Comparison of ENCODE assay signal across 9 cellular contexts in the genomic region with DNA sequence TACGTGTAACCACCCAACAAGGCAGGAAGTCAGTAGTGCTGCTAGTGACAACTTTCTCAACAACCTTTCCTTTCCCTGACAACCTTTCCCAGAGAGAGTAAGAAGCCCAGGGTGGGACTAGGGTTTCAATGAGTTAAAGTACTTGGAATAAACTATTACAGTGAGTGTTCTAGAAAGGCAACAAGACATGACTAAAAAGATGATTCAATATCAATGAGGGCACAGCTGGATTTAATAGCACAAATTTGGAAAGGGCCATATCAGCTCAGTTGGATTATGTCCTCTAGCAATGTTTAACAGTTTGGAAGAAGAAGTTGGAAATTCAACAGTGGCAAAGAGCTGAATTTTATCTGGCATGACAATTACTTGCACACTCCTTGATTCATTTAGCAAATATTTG.
"Had no signal": no experiment of that assay in that cellular context is flagged by ENCODE, and none has a peak within 500 bp of the region (broad histone marks: within the 10 kb centered on the region; RNA-seq: fewer than 3 reads in every experiment).

No MANE protein-coding gene starts in this region.

- H3K4me2 ChIP-seq: GM23338 had no signal

- H3K36me3 Mint-ChIP-seq: IgD-negative memory B cell had no signal

- H3K4me3 ChIP-seq: GM23338 had no signal

- H3K27ac Mint-ChIP-seq: GM23338, H9, IgD-negative memory B cell had no signal

- H3K9me3 Mint-ChIP-seq: GM23338, H9 had no signal

- DNase-seq: H9, HCEC 1CT, KBM-7 had no signal

- ATAC-seq: GM23338, HepG2 had no signal

- FAIRE-seq: H1, H54, HepG2 had no signal

- H2AFZ ChIP-seq: GM23338 had no signal

- H3K4me1 Mint-ChIP-seq: GM23338, H9, IgD-negative memory B cell had no signal

- H3K27ac ChIP-seq: HL-60 had no signal

- H3K4me3 Mint-ChIP-seq: GM23338, H9, IgD-negative memory B cell had no signal
